ENCODE assay signal across 2 cellular contexts in the genomic region with DNA sequence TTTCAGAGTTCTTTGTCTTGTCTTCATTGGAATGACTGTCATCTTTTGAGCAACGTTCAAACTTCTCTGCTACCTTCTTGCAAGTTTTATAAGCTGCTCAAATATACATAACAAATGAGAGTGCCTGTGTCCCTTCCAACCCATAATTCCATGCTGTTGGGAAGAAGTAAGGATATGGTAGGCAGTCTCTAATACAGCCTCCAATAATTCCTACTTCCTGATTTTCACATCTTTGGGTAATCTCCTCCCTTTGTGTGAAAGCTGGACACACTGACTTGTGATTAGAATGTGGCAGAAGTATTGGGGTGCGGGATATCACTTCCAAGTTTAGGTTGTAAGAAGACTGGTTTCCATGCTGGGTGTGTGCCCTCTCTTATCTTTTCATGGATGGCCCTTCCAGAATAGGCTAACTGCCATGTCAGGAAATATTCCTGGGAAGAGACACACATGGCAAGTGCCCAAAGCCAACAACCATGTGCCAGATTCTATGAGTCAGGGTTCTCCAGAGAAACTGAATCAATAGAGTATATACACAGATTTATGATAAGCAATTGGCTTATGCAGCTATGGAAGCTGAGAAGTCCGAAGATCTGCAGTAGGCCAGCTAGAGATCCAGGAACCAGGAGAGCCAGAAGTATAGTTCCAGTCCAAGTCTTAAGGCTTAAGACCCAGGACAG.
A peak's percentile ranks its signal among the peaks of the same experiment; 100 is the strongest.
TF ChIP-seq lines count a peak whose summit lies in the region.

No MANE protein-coding gene starts in this region.

TF ChIP-seq in liver, 16 proteins besides CTCF, POLR2A, EP300 and RAD21 (continued from another document):
- TF ChIP-seq, protein P1, sequence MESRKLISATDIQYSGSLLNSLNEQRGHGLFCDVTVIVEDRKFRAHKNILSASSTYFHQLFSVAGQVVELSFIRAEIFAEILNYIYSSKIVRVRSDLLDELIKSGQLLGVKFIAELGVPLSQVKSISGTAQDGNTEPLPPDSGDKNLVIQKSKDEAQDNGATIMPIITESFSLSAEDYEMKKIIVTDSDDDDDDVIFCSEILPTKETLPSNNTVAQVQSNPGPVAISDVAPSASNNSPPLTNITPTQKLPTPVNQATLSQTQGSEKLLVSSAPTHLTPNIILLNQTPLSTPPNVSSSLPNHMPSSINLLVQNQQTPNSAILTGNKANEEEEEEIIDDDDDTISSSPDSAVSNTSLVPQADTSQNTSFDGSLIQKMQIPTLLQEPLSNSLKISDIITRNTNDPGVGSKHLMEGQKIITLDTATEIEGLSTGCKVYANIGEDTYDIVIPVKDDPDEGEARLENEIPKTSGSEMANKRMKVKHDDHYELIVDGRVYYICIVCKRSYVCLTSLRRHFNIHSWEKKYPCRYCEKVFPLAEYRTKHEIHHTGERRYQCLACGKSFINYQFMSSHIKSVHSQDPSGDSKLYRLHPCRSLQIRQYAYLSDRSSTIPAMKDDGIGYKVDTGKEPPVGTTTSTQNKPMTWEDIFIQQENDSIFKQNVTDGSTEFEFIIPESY (IDR thresholded peaks at IDR 0.05), result no peak
- TF ChIP-seq, protein P2, sequence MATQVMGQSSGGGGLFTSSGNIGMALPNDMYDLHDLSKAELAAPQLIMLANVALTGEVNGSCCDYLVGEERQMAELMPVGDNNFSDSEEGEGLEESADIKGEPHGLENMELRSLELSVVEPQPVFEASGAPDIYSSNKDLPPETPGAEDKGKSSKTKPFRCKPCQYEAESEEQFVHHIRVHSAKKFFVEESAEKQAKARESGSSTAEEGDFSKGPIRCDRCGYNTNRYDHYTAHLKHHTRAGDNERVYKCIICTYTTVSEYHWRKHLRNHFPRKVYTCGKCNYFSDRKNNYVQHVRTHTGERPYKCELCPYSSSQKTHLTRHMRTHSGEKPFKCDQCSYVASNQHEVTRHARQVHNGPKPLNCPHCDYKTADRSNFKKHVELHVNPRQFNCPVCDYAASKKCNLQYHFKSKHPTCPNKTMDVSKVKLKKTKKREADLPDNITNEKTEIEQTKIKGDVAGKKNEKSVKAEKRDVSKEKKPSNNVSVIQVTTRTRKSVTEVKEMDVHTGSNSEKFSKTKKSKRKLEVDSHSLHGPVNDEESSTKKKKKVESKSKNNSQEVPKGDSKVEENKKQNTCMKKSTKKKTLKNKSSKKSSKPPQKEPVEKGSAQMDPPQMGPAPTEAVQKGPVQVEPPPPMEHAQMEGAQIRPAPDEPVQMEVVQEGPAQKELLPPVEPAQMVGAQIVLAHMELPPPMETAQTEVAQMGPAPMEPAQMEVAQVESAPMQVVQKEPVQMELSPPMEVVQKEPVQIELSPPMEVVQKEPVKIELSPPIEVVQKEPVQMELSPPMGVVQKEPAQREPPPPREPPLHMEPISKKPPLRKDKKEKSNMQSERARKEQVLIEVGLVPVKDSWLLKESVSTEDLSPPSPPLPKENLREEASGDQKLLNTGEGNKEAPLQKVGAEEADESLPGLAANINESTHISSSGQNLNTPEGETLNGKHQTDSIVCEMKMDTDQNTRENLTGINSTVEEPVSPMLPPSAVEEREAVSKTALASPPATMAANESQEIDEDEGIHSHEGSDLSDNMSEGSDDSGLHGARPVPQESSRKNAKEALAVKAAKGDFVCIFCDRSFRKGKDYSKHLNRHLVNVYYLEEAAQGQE (IDR thresholded peaks at IDR 0.05), result no peak
- peak; percentile 28 for TF ChIP-seq YY1 (IDR thresholded peaks at IDR 0.05)

TF ChIP-seq in HepG2, 621 proteins besides CTCF, POLR2A, EP300 and RAD21 (continued from another document):
- TF ChIP-seq TOE1 (CRISPR knock-in tag; IDR thresholded peaks at IDR 0.05) (no peak), ZNF446 (CRISPR knock-in tag; IDR thresholded peaks at IDR 0.05) (no peak)
TF ChIP-seq in HepG2: peak in this region for 0.
